Comparison of ENCODE assay signal across 12 cellular contexts in the genomic region with DNA sequence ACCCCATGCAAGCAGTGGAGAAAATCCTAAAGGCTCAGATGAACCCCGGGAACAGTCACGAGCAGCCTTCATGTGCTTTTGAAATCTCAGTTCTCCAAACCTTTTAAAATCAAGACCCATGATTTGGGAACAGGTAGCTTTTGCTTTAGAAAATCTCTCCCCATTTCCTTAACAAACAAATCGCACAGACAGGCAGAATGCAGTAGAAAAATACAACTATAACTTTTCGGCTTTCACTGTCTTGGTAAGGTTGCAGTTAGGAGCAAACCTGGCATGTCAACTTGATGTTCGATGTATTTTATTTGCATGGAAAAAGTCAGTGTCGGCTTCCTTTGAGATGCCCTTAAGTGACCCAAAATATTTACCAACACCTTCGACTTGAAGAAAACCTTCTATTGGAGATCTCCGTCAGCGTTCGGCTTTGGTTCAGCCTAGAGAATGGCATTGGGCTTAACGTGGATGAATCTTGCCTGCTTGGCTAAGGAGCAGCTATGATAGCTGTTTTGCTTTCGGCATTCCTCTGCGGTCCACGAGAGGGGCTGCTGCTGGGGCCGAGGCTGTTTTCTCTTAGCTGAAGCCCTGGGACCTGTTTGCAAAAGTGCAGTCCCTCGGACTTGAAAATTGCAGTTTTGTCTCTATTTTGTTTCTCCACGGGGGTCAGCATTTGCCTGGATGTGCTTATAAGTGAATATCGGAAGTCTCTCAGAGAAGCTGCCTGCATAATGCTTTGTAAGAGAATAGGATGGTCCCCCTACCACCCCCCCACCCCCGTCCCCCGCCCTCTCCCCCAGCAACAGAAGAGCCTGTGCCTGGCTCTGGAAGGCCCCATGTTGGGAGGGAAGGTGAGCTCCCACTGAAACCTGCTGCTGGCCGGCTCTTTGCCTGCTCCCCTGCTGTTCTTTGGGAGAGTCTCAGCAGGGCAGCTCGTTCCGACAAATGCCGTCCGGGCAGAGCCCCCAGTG. TPM values are rescaled to one million over a fixed set of nuclear protein-coding genes. Genes with fewer than 3 reads are reported as not detected.
A peak's percentile ranks its signal among the peaks of the same experiment; 100 is the strongest.
DNase-seq lines count a peak whose midpoint lies in the region; ATAC-seq, FAIRE-seq and TF ChIP-seq lines count a peak whose summit lies in the region.
"Had no signal": no experiment of that assay in that cellular context is flagged by ENCODE, and none has a peak within 500 bp of the region (broad histone marks: within the 10 kb centered on the region; RNA-seq: fewer than 3 reads in every experiment).

No MANE protein-coding gene starts in this region.

- no peak for DNase-seq in right cardiac atrium
- no peak for DNase-seq in right atrium auricular region (ENCODE audit: low spot score)
- DNase-seq in GM12878 (ENCODE audit: low read depth, low spot score), result no peak
- DNase-seq in keratinocyte (ENCODE audit: low read depth, low spot score), result no peak
- DNase-seq in thoracic aorta (ENCODE audit: low spot score), result no peak
- no peak for DNase-seq in epidermal melanocyte (ENCODE audit: insufficient read length, low spot score)
- DNase-seq in aorta, result no peak
- DNase-seq: activated CD8-positive, alpha-beta memory T cell treated with anti-CD3 and anti-CD28 coated beads, Interleukin-2, amount 10 ng/mL, durations not matched to agents 7 days and 5 days; CD4-positive, CD25-positive, alpha-beta regulatory T cell; NCI-H524 treated with DMSO at 0.1 percent for 48 hours had no signal

- RAD21 ChIA-PET in GM12878 (lab: Charles Lee; ENCODE audit: unreplicated experiment), result no interaction called here

- CTCF ChIA-PET in GM12878 (lab: Yijun Ruan, JAX), result interaction anchor here (0.5 to 2.1 kb wide), 6 partner anchors 10 to 176 kb away, joined by 3 to 6 read pairs (median 3); no protein-coding TSS in a partner anchor

- H3K4me2 ChIP-seq in GM12878 (ENCODE audit: control insufficient read depth, insufficient read depth) (no peak overlapping the region), keratinocyte (ENCODE audit: control insufficient read depth, extremely low read depth, insufficient read depth, low read depth, low read length) (peak overlapping the region; percentile 19)

- no peaks in the 10 kb centered on the region for H3K36me3 ChIP-seq in right atrium auricular region
- H3K36me3 ChIP-seq in GM12878 (ENCODE audit: control insufficient read depth in 2 of 2, insufficient read depth in 2 of 2, low read length in 1 of 2), result no peaks in the 10 kb centered on the region
- H3K36me3 ChIP-seq in keratinocyte (ENCODE audit: control insufficient read depth in 2 of 2, extremely low read depth in 1 of 2, insufficient read depth in 2 of 2, low read length in 2 of 2), result no peaks in the 10 kb centered on the region
- H3K36me3 ChIP-seq in thoracic aorta, result no peaks in the 10 kb centered on the region
- H3K36me3 ChIP-seq in aorta (ENCODE audit: control insufficient read depth in 1 of 2, insufficient read depth in 2 of 2, low read length in 1 of 2), result no peaks in the 10 kb centered on the region
- H3K36me3 ChIP-seq: prostate gland had no signal

- H3K9ac ChIP-seq in GM12878 (ENCODE audit: control insufficient read depth, insufficient read depth, low read length) (no peak overlapping the region), keratinocyte (ENCODE audit: control insufficient read depth, extremely low read depth, insufficient read depth, low read length) (no peak overlapping the region)

- H3K9me1 ChIP-seq in keratinocyte (ENCODE audit: control insufficient read depth, extremely low read depth, insufficient read depth, low read length), result no peaks in the 10 kb centered on the region

- no peak for TF ChIP-seq EP300 in GM12878 (IDR thresholded peaks at IDR 0.05; ENCODE audit: borderline replicate concordance in 1 of 2, control insufficient read depth in 1 of 2, low read depth in 2 of 2, low read length in 2 of 2)

- H3K4me3 ChIP-seq in right cardiac atrium (ENCODE audit: low read length), result peak overlapping the region; percentile 68
- peak overlapping the region in 1 of 2 donors; percentile 49 for H3K4me3 ChIP-seq in right atrium auricular region
- no peak overlapping the region for H3K4me3 ChIP-seq in GM12878
- H3K4me3 ChIP-seq in keratinocyte (ENCODE audit: control insufficient read depth in 2 of 3, extremely low read depth in 1 of 3, insufficient read depth in 2 of 3, low read depth in 1 of 3, low read length in 3 of 3), result no peak overlapping the region
- H3K4me3 ChIP-seq in thoracic aorta, result peak overlapping the region; percentile 65
- H3K4me3 ChIP-seq in aorta (ENCODE audit: low read length in 2 of 2), result peak overlapping the region in 1 of 2 donors; percentile 66

- in situ Hi-C loops in GM12878 (cut with MboI), result loop anchor here (25.0 kb wide), 1 partner anchor 1674 kb away; no protein-coding TSS in a partner anchor

- no peaks in the 10 kb centered on the region for H3K79me2 ChIP-seq in GM12878 (ENCODE audit: control insufficient read depth, insufficient read depth, low read length)
- H3K79me2 ChIP-seq in keratinocyte (ENCODE audit: control insufficient read depth, insufficient read depth, low read length), result no peaks in the 10 kb centered on the region

- H2AFZ ChIP-seq in GM12878 (ENCODE audit: control insufficient read depth, low read depth, low read length) (no peak overlapping the region), keratinocyte (ENCODE audit: control insufficient read depth, low read length) (no peak overlapping the region)

- TF ChIP-seq CTCF in right atrium auricular region (IDR thresholded peaks at IDR 0.05), result no peak
- no peak for TF ChIP-seq CTCF in GM12878 (IDR thresholded peaks at IDR 0.05 in 2 of 3, conservative IDR thresholded peaks at IDR 0.05 in 1 of 3; ENCODE audit: control insufficient read depth in 2 of 3, extremely low read depth in 1 of 3, insufficient read depth in 1 of 3, low read depth in 3 of 3, low read length in 3 of 3)
- no peak for TF ChIP-seq CTCF in keratinocyte (optimal IDR thresholded peaks at IDR 0.05 in 1 of 3, IDR thresholded peaks at IDR 0.05 in 1 of 3, conservative IDR thresholded peaks at IDR 0.05 in 1 of 3; ENCODE audit: extremely low read depth in 1 of 3, insufficient read depth in 2 of 3, low read length in 3 of 3)
- TF ChIP-seq CTCF in thoracic aorta (IDR thresholded peaks at IDR 0.05), result no peak

- dilution Hi-C loops in keratinocyte (cut with MboI; ENCODE audit: extremely low pct_ligation_motif_present, low sequenced_read_pairs), result no loop called here

- TF ChIP-seq RAD21 in GM12878 (IDR thresholded peaks at IDR 0.05; ENCODE audit: insufficient read depth, low read depth, low read length), result no peak

- SMC1A ChIA-PET in GM12878 (lab: Charles Lee; ENCODE audit: uncharacterized antibody, unreplicated experiment), result interaction anchor here (0.8 kb wide), 1 partner anchor 144 kb away, joined by 3 read pairs; no protein-coding TSS in a partner anchor

- H3K27me3 ChIP-seq in right cardiac atrium (ENCODE audit: control insufficient read depth, insufficient read depth) (no peaks in the 10 kb centered on the region), right atrium auricular region (peaks cover 8 to 15% of the 10 kb centered on the region in 2 donors), GM12878 (replicated peaks in 1 of 2; ENCODE audit: control insufficient read depth in 2 of 2, insufficient read depth in 2 of 2, low read length in 1 of 2) (peaks cover 10 to 15% of the 10 kb centered on the region in 2 experiments), keratinocyte (ENCODE audit: control insufficient read depth, extremely low read depth, insufficient read depth, low read length) (peaks cover 59% of the 10 kb centered on the region), thoracic aorta (replicated peaks; ENCODE audit: insufficient read depth) (peaks cover 4% of the 10 kb centered on the region), aorta (ENCODE audit: control insufficient read depth in 1 of 2, insufficient read depth in 2 of 2, low read length in 1 of 2) (no peaks in the 10 kb centered on the region)

- intact Hi-C loops in right cardiac atrium (cut with DNase I) (loop anchor here in 2 of 4 donors (10.0 kb wide), 2 partner anchors 217 to 1687 kb away; no protein-coding TSS in a partner anchor), GM12878 (cut with micrococcal nuclease; ENCODE audit: unreplicated experiment) (loop anchor here (10.0 kb wide), 3 partner anchors 497 to 877 kb away; no protein-coding TSS in a partner anchor), aorta (cut with DNase I) (loop anchor here in 1 of 2 donors (10.0 kb wide), 1 partner anchor 1557 kb away; no protein-coding TSS in a partner anchor)

- POLR2A ChIA-PET in GM12878 (lab: Charles Lee), result no interaction called here

- FAIRE-seq in GM12878 (lab: Jason Lieb, UNC) (no peak), keratinocyte (lab: Jason Lieb, UNC) (no peak)

- no peaks in the 10 kb centered on the region for H3K9me3 ChIP-seq in right cardiac atrium (ENCODE audit: control insufficient read depth, low read length)
- H3K9me3 ChIP-seq in right atrium auricular region, result no peaks in the 10 kb centered on the region
- H3K9me3 ChIP-seq in GM12878 (replicated peaks; ENCODE audit: control insufficient read depth, insufficient read depth, low read length), result no peaks in the 10 kb centered on the region
- H3K9me3 ChIP-seq in keratinocyte (ENCODE audit: control insufficient read depth, low read depth, low read length), result no peaks in the 10 kb centered on the region
- H3K9me3 ChIP-seq in thoracic aorta, result no peaks in the 10 kb centered on the region
- no peaks in the 10 kb centered on the region for H3K9me3 ChIP-seq in aorta (ENCODE audit: control insufficient read depth, low read length)
- H3K9me3 ChIP-seq: prostate gland had no signal

- no TSS peak for BruUV-seq in GM12878 (replicated peaks; lab: Mats Ljungman, UMichigan)

- ATAC-seq in right cardiac atrium (no peak), GM12878 (no peak), thoracic aorta (ENCODE audit: insufficient number of reproducible peaks, low FRiP score, low read depth) (no peak), HG03520 (IDR thresholded peaks at IDR 0.05; ENCODE audit: unreplicated experiment) (no peak), aorta (ENCODE audit: low FRiP score) (no peak)
- ATAC-seq: activated CD8-positive, alpha-beta memory T cell treated with anti-CD3 and anti-CD28 coated beads, Interleukin-2, amount 10 ng/mL, durations not matched to agents 7 days and 5 days had no signal

- 3% methylated on average over 25 of the region's 25 CpGs for WGBS in right cardiac atrium
- 25% methylated on average over 24 of the region's 25 CpGs for WGBS in GM12878 (ENCODE audit: insufficient coverage, insufficient replicate concordance, low lambda C conversion rate, missing lambda C conversion rate)
- WGBS in aorta, 2 donors, result 10% methylated on average over 24 to 25 of the region's 25 CpGs

- no peaks in the 10 kb centered on the region for H3K4me1 ChIP-seq in right cardiac atrium (ENCODE audit: control insufficient read depth, insufficient read depth, low read length)
- H3K4me1 ChIP-seq in right atrium auricular region, result peaks cover 0 to 31% of the 10 kb centered on the region in 2 donors
- no peaks in the 10 kb centered on the region for H3K4me1 ChIP-seq in GM12878 (ENCODE audit: control insufficient read depth, insufficient read depth, low read length)
- peaks cover 5% of the 10 kb centered on the region for H3K4me1 ChIP-seq in keratinocyte (ENCODE audit: control insufficient read depth, extremely low read depth, insufficient read depth, low read length)
- peaks cover 5 to 24% of the 10 kb centered on the region in 2 donors for H3K4me1 ChIP-seq in thoracic aorta (ENCODE audit: control insufficient read depth in 1 of 2, low read depth in 2 of 2)
- no peaks in the 10 kb centered on the region for H3K4me1 ChIP-seq in aorta (ENCODE audit: control insufficient read depth in 1 of 2, insufficient read depth in 2 of 2, low read length in 2 of 2)

- TF ChIP-seq POLR2A in GM12878 (IDR thresholded peaks at IDR 0.05; ENCODE audit: low read depth, low read length), result no peak

- H3K27ac ChIP-seq in right cardiac atrium (ENCODE audit: low read length), result no peak overlapping the region
- H3K27ac ChIP-seq in right atrium auricular region, result no peak overlapping the region
- H3K27ac ChIP-seq in GM12878 (ENCODE audit: control insufficient read depth, insufficient read depth), result no peak overlapping the region
- no peak overlapping the region for H3K27ac ChIP-seq in keratinocyte (ENCODE audit: control insufficient read depth, insufficient read depth, low read length)
- H3K27ac ChIP-seq in thoracic aorta, result no peak overlapping the region
- H3K27ac ChIP-seq in aorta (ENCODE audit: low read depth in 1 of 2, low read length in 2 of 2), result no peak overlapping the region
- H3K27ac ChIP-seq: prostate gland had no signal

- H4K20me1 ChIP-seq in GM12878 (ENCODE audit: control insufficient read depth, insufficient read depth) (no peaks in the 10 kb centered on the region), keratinocyte (ENCODE audit: control insufficient read depth, extremely low read depth, insufficient read depth, low read length) (no peaks in the 10 kb centered on the region)

RNA-seq across cellular contexts. Expression of a gene that starts 1.9 kb away (rescaled TPM):
- total RNA-seq in right cardiac atrium (10 to 100 TPM in 3 of 4 donors, 1 to 10 TPM in 1; 8.5 to 14.3 (median 11.8) TPM), right atrium auricular region (1 to 10 TPM; 1.3 to 2.3 TPM), GM12878 (2014; rRNA removed) (0.44 and 0.51 TPM in 2 replicates), GM12878 (2014; rRNA removed; fragmentation: Illumina TruSeq; extraction: Trizol) (0.27 and 0.28 TPM in 2 replicates), GM12878 (2021) (0.27 and 0.80 TPM in 2 replicates), thoracic aorta (10 to 100 TPM in 1 of 2 donors, 1 to 10 TPM in 1; 4.5 to 10.7 TPM), aorta (1 to 10 TPM; 2.9 to 3.9 TPM)
- polyA plus RNA-seq in right cardiac atrium (1.4 TPM), GM12878 (2011; rRNA removed) (0.37 and 0.58 TPM in 2 replicates), GM12878 (2014; fragmentation: Illumina TruSeq; extraction: Trizol) (0.50 and 0.57 TPM in 2 replicates), GM12878 (2014; fragmentation: Nextera tagmentation; extraction: Ambion mirVana) (under 1 TPM; 0.09 to 0.34 TPM), GM12878 (2014; rRNA removed) (0.41 and 0.42 TPM in 2 replicates), GM12878 (2016; fragmentation: Nextera tagmentation; extraction: Ambion mirVana) (under 1 TPM; 0.68 to 0.79 TPM), keratinocyte (0.34 to 1.3 TPM (median 0.66 TPM) in 3 replicates), aorta (under 1 TPM; 0.13 to 0.63 TPM)
- total RNA-seq in GM12878 (2013; cell fraction: nucleolus; rRNA removed), result 0.76 and 0.79 TPM in 2 replicates
- 0.13 TPM for polyA plus RNA-seq in GM12878 (2011; ENCODE audit: low read depth)
- polyA plus RNA-seq in GM12878 (2011; cell fraction: cytosol; rRNA removed), result 0.12 and 0.21 TPM in 2 replicates
- polyA plus RNA-seq in GM12878 (2011; cell fraction: nucleus; rRNA removed), result 0.88 and 1.1 TPM in 2 replicates
- polyA plus RNA-seq in GM12878 (2012), result 0.11 and 0.12 TPM in 2 replicates
- 0.57 and 0.80 TPM in 2 replicates for polyA minus RNA-seq in GM12878 (2011; rRNA and poly(A)+ RNA removed)
- 0.10 TPM in 1 of 2 replicates, not detected in the other for polyA minus RNA-seq in GM12878 (2011; cell fraction: cytosol; rRNA and poly(A)+ RNA removed)
- 0.73 and 0.96 TPM in 2 replicates for polyA minus RNA-seq in GM12878 (2011; cell fraction: nucleus; rRNA and poly(A)+ RNA removed)
- 0.15 TPM for polyA plus RNA-seq in keratinocyte (2011; ENCODE audit: low read depth)
- 0.21 and 0.22 TPM in 2 replicates for polyA plus RNA-seq in keratinocyte (2011; cell fraction: cytosol; rRNA removed)
- polyA plus RNA-seq in keratinocyte (2011; cell fraction: nucleus; rRNA removed), result 1.6 and 1.7 TPM in 2 replicates
- 0.14 and 0.28 TPM in 2 replicates for polyA plus RNA-seq in keratinocyte (2012; ENCODE audit: low replicate concordance)
- polyA minus RNA-seq in keratinocyte, result 0.46 to 0.85 TPM (median 0.61 TPM) in 3 replicates
- 0.19 TPM for polyA minus RNA-seq in keratinocyte (2011; cell fraction: cytosol; rRNA and poly(A)+ RNA removed)
- 0.53 and 1.6 TPM in 2 replicates for polyA minus RNA-seq in keratinocyte (2011; cell fraction: nucleus; rRNA and poly(A)+ RNA removed)
- total RNA-seq: activated CD8-positive, alpha-beta memory T cell treated with anti-CD3 and anti-CD28 coated beads, Interleukin-2, amount 10 ng/mL, durations not matched to agents 7 days and 5 days; CD4-positive, CD25-positive, alpha-beta regulatory T cell had no signal
- polyA plus RNA-seq: CD4-positive, CD25-positive, alpha-beta regulatory T cell had no signal

Comparison
In these comparisons a context has a peak if more than half of its experiments do, and no peak if none do; other contexts are left out.
1. H3K4me3 ChIP-seq: peak in right cardiac atrium (single experiment) and thoracic aorta (single experiment); none in GM12878 (single experiment) and keratinocyte (0 of 3).